Comparison of ENCODE assay signal across 25 cellular contexts in the genomic region with DNA sequence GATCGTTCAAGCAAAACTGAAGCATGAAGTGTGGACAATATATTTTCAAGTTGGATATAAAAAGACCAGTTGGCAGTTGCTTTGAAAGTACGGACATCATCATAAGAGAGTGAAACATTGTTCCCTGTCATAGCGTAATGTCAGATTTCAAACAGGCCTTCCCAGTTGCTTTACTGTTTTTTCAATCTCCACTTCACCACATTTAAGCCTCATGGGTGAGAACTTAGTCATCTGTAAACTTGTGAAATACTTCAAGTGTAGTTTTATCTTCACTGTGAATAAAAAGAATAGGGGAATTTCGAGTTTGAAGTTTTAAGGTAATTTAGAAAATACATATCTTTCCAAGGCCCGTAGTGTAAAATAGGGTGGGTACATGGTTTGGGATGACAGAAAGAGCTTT.
"Had no signal": no experiment of that assay in that cellular context is flagged by ENCODE, and none has a peak within 500 bp of the region (broad histone marks: within the 10 kb centered on the region; RNA-seq: fewer than 3 reads in every experiment).

No MANE protein-coding gene starts in this region.

- H3K4me3 Mint-ChIP-seq: activated T-cell treated with anti-CD3 and anti-CD28 coated beads, Interleukin-2, amount 50 U/mL, for 72 hours; naive thymus-derived CD4-positive, alpha-beta T cell had no signal

- H3K27ac ChIP-seq: heart right ventricle, pancreas, prostate gland, spleen, testis, transverse colon, VCaP had no signal

- H3K4me3 ChIP-seq: heart right ventricle, pancreas, prostate gland, spleen, testis, transverse colon had no signal

- DNase-seq: activated CD4-positive, alpha-beta T cell treated with anti-CD3 and anti-CD28 coated beads for 4 hours; activated CD4-positive, alpha-beta T cell treated with anti-CD3 and anti-CD28 coated beads, Interleukin-2, amount 50 U/mL, for 4 hours; activated naive CD4-positive, alpha-beta T cell; activated T-cell treated with anti-CD3 and anti-CD28 coated beads for 4 hours; activated T-cell treated with anti-CD3 and anti-CD28 coated beads, Interleukin-2, amount 50 U/mL, for 72 hours; anterior cingulate cortex; dermis blood vessel endothelial cell; effector CD8-positive, alpha-beta T cell; erythroblast; foreskin fibroblast; heart right ventricle; left ventricle myocardium superior; naive thymus-derived CD4-positive, alpha-beta T cell; nucleus accumbens; pancreas; spleen; stimulated activated naive CD4-positive, alpha-beta T cell treated with Interleukin-2 at 50 U/mL for 16 hours; testis; transverse colon had no signal

- H3K27ac Mint-ChIP-seq: activated naive CD4-positive, alpha-beta T cell treated with anti-CD3 and anti-CD28 coated beads, Interleukin-2, amount 50 U/mL, for 72 hours; naive thymus-derived CD4-positive, alpha-beta T cell had no signal

- H3K36me3 Mint-ChIP-seq: activated naive CD4-positive, alpha-beta T cell treated with anti-CD3 and anti-CD28 coated beads, Interleukin-2, amount 50 U/mL, for 72 hours; naive thymus-derived CD4-positive, alpha-beta T cell had no signal

- H3K27me3 Mint-ChIP-seq: naive thymus-derived CD4-positive, alpha-beta T cell had no signal

- H3K9me3 ChIP-seq: pancreas, prostate gland, testis, transverse colon had no signal

- H3K36me3 ChIP-seq: heart right ventricle, pancreas, prostate gland, spleen, transverse colon had no signal

- FAIRE-seq: colon, endometrium, islet of Langerhans, pancreas had no signal

- ATAC-seq: activated naive CD4-positive, alpha-beta T cell treated with anti-CD3 and anti-CD28 coated beads, Interleukin-2, amount 50 U/mL, for 72 hours; activated T-cell treated with anti-CD3 and anti-CD28 coated beads, Interleukin-2, amount 50 U/mL, for 72 hours; heart right ventricle; left ventricle myocardium superior; naive thymus-derived CD4-positive, alpha-beta T cell; pancreas had no signal

- H3K4me1 ChIP-seq: heart right ventricle, pancreas, prostate gland, spleen, testis, transverse colon had no signal

- H3K27me3 ChIP-seq: heart right ventricle, pancreas, spleen, testis, transverse colon had no signal

- H3K4me1 Mint-ChIP-seq: naive thymus-derived CD4-positive, alpha-beta T cell had no signal
